Comparison of ENCODE assay signal across 2 cellular contexts in the genomic region with DNA sequence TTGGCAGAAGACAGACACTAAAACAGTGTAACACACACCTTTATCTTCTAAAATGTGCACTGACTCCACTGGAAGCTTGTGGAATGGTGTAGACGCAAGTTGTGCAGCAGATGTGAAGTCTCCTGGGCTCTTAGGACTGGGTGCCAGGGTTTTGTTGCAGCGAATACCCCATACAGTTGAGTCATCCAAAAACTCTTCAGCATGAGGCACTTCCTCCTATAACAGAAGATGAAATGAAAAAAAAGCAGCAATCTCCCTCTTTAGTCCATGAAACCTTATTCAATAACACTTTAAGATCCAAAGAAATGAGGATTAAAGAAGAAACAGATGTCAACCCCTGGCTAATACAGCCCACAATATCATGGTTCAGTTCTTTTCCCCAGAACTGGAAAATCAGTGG.
TF ChIP-seq lines count a peak whose summit lies in the region.

No MANE protein-coding gene starts in this region.

TF ChIP-seq in IMR-90, 13 proteins besides CTCF, POLR2A, EP300 and RAD21:
- TF ChIP-seq RCOR1 (IDR thresholded peaks at IDR 0.05; ENCODE audit: insufficient replicate concordance, low read length) (no peak), MAZ (IDR thresholded peaks at IDR 0.05; ENCODE audit: borderline replicate concordance, low read depth, low read length) (no peak), CEBPB (IDR thresholded peaks at IDR 0.05; ENCODE audit: low read depth, low read length) (no peak), SMC3 (IDR thresholded peaks at IDR 0.05; ENCODE audit: low read depth, low read length) (no peak), NFE2L2 (IDR thresholded peaks at IDR 0.05; ENCODE audit: low read depth, low read length) (no peak), MAFK (IDR thresholded peaks at IDR 0.05; ENCODE audit: low read depth, low read length) (no peak), CHD1 (IDR thresholded peaks at IDR 0.05; ENCODE audit: low read depth, low read length) (no peak), RFX5 (IDR thresholded peaks at IDR 0.05; ENCODE audit: low read depth, low read length) (no peak), BHLHE40 (IDR thresholded peaks at IDR 0.05; ENCODE audit: low read depth, low read length) (no peak)
- TF ChIP-seq, protein P1, sequence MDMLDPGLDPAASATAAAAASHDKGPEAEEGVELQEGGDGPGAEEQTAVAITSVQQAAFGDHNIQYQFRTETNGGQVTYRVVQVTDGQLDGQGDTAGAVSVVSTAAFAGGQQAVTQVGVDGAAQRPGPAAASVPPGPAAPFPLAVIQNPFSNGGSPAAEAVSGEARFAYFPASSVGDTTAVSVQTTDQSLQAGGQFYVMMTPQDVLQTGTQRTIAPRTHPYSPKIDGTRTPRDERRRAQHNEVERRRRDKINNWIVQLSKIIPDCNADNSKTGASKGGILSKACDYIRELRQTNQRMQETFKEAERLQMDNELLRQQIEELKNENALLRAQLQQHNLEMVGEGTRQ (IDR thresholded peaks at IDR 0.05; ENCODE audit: low read depth, low read length) = no peak
- TF ChIP-seq, protein P2, sequence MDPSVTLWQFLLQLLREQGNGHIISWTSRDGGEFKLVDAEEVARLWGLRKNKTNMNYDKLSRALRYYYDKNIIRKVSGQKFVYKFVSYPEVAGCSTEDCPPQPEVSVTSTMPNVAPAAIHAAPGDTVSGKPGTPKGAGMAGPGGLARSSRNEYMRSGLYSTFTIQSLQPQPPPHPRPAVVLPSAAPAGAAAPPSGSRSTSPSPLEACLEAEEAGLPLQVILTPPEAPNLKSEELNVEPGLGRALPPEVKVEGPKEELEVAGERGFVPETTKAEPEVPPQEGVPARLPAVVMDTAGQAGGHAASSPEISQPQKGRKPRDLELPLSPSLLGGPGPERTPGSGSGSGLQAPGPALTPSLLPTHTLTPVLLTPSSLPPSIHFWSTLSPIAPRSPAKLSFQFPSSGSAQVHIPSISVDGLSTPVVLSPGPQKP (IDR thresholded peaks at IDR 0.05; ENCODE audit: borderline replicate concordance, low read depth, low read length) = no peak

TF ChIP-seq in endothelial cell of umbilical vein, 7 proteins besides CTCF, POLR2A, EP300 and RAD21:
- TF ChIP-seq, protein P3, sequence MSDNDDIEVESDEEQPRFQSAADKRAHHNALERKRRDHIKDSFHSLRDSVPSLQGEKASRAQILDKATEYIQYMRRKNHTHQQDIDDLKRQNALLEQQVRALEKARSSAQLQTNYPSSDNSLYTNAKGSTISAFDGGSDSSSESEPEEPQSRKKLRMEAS (IDR thresholded peaks at IDR 0.05; ENCODE audit: insufficient read depth, insufficient read length) = no peak
- peak; percentile 16 for TF ChIP-seq FOS (IDR thresholded peaks at IDR 0.05; ENCODE audit: borderline replicate concordance, insufficient read depth, low read length)
